In the genomic region with DNA sequence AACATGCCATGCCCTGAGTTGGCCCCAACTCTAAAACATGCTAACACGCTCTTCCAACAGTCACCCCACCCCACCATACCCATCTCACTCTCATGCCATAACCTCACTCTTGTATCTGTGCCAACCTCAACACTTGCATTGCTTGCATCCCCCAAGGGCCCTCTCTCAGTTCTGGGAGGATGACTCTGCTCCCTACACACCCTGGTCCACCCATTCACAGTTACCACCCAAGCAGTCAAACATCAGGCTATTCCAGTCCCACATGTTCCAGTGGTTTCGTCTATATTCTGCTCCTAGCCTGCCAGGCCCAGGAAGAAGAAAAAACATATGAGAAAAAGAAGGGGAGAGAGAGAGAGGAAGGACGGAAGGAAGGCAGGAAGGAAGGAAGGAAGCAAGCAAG, we compare ENCODE assay signal across 21 cellular contexts. TPM values are rescaled to one million over a fixed set of nuclear protein-coding genes. Genes with fewer than 3 reads are reported as not detected.
"Had no signal": no experiment of that assay in that cellular context is flagged by ENCODE, and none has a peak within 500 bp of the region (broad histone marks: within the 10 kb centered on the region; RNA-seq: fewer than 3 reads in every experiment).

No MANE protein-coding gene starts in this region.

- H3K36me3 ChIP-seq: MG63 had no signal

- H3K27ac ChIP-seq: RWPE1 had no signal

- H3K27me3 ChIP-seq: MG63 had no signal

- H3K9me3 ChIP-seq: MG63 had no signal

- ATAC-seq: SK-N-SH treated with all-trans-retinoic acid at 6 μM for 48 hours had no signal

- DNase-seq: KBM-7, MG63, NCI-H1092, NCI-H1105 treated with DMSO at 0.1 percent for 48 hours, NCI-H1417 treated with DMSO at 0.1 percent for 48 hours, NCI-H146, NCI-H1694 treated with DMSO at 0.1 percent for 48 hours, NCI-H1930, NCI-H2081, NCI-H2107, NCI-H2227 treated with DMSO at 0.1 percent for 48 hours, NCI-H524, NCI-H526 treated with DMSO at 0.1 percent for 48 hours, NCI-H774, SHP77, T-helper 1 cell had no signal

- H3K4me3 ChIP-seq: MG63 had no signal

RNA-seq across cellular contexts. Expression of a gene that starts 31.0 kb away (rescaled TPM):
- total RNA-seq: HT-29, LHCN-M2, NCI-H460 had no signal
